ENCODE assay signal across 9 cellular contexts in genomic region chr2:218516614-218517013, GRCh38. TPM values are rescaled to one million over a fixed set of nuclear protein-coding genes. Genes with fewer than 3 reads are reported as not detected.
DNase-seq lines count a peak whose midpoint lies in the region; ATAC-seq and TF ChIP-seq lines count a peak whose summit lies in the region.
"Had no signal": no experiment of that assay in that cellular context is flagged by ENCODE, and none has a peak within 500 bp of the region (broad histone marks: within the 10 kb centered on the region; RNA-seq: fewer than 3 reads in every experiment).

No MANE protein-coding gene starts in this region.

- H3K4me1 ChIP-seq in RWPE2 (ENCODE audit: insufficient read depth, poor library complexity, severe bottlenecking) (no peaks in the 10 kb centered on the region), thyroid gland (no peaks in the 10 kb centered on the region)
- H3K4me1 ChIP-seq: body of pancreas had no signal

- CTCF ChIA-PET in AG04450 (lab: Charles Lee), result interaction anchor here (0.6 to 1.4 kb wide), 6 partner anchors 9 to 66 kb away, joined by 3 to 5 read pairs (median 4); no protein-coding TSS in a partner anchor

- no peak overlapping the region for H3K27ac ChIP-seq in AG04450 (ENCODE audit: low read depth, low read length)
- no peak overlapping the region for H3K27ac ChIP-seq in RWPE2 (ENCODE audit: poor library complexity, severe bottlenecking)
- no peak overlapping the region for H3K27ac ChIP-seq in thyroid gland
- H3K27ac ChIP-seq: body of pancreas had no signal

- DNase-seq in AG04450 (ENCODE audit: low read depth, low spot score), result no peak
- DNase-seq in GM10266 (ENCODE audit: extremely low spot score), result no peak
- DNase-seq in RWPE2 (ENCODE audit: low spot score), result no peak
- DNase-seq in glomerular endothelial cell (ENCODE audit: extremely low read depth, low read depth, low spot score), result peak; percentile 2
- DNase-seq in thyroid gland, result no peak
- no peak for DNase-seq in NCI-H2196 treated with DMSO at 0.1 percent for 48 hours (lab: John Stamatoyannopoulos, UW; ENCODE audit: unreplicated experiment)
- no peak for DNase-seq in cerebellum (ENCODE audit: low spot score)
- DNase-seq in NCI-H2107 treated with DMSO at 0.1 percent for 48 hours (lab: John Stamatoyannopoulos, UW; ENCODE audit: unreplicated experiment), result no peak
- DNase-seq: body of pancreas had no signal

- H3K27me3 ChIP-seq in AG04450 (ENCODE audit: control insufficient read depth, insufficient read depth, low read length) (no peaks in the 10 kb centered on the region), RWPE2 (ENCODE audit: insufficient read depth, poor library complexity, severe bottlenecking) (no peaks in the 10 kb centered on the region), thyroid gland (no peaks in the 10 kb centered on the region)
- H3K27me3 ChIP-seq: body of pancreas had no signal

- peaks cover 16% of the 10 kb centered on the region; the same call in 1 of the 2 replicates for H3K36me3 ChIP-seq in RWPE2 (ENCODE audit: low read depth)
- H3K36me3 ChIP-seq in thyroid gland, result no peaks in the 10 kb centered on the region

- 91 to 98% methylated on average over 1 of the region's 1 CpG for WGBS in thyroid gland, 2 donors

- no peak for ATAC-seq in RWPE2 (ENCODE audit: low read depth)
- ATAC-seq: body of pancreas had no signal

- intact Hi-C loops in thyroid gland (cut with DNase I), result no loop called here

- POLR2A ChIA-PET in AG04450 (lab: Yijun Ruan, JAX), result no interaction called here

- H3K9me3 ChIP-seq in AG04450 (ENCODE audit: control insufficient read depth, insufficient read depth, low read length), result no peaks in the 10 kb centered on the region
- H3K9me3 ChIP-seq in RWPE2 (ENCODE audit: severe bottlenecking), result no peaks in the 10 kb centered on the region
- H3K9me3 ChIP-seq in thyroid gland, result no peaks in the 10 kb centered on the region
- H3K9me3 ChIP-seq: body of pancreas had no signal

- H3K4me3 ChIP-seq in AG04450 (ENCODE audit: low read depth, low read length), result no peak overlapping the region
- no peak overlapping the region for H3K4me3 ChIP-seq in RWPE2 (ENCODE audit: severe bottlenecking)
- no peak overlapping the region for H3K4me3 ChIP-seq in thyroid gland (replicated peaks in 1 of 3)
- H3K4me3 ChIP-seq: body of pancreas had no signal

- TF ChIP-seq CTCF in AG04450 (IDR thresholded peaks at IDR 0.05; ENCODE audit: low read depth, low read length), result peak; percentile 37
- TF ChIP-seq CTCF in GM10266 (IDR thresholded peaks at IDR 0.05; ENCODE audit: control insufficient read depth, insufficient read depth, low read depth, missing control alignments), result peak; percentile 30
- TF ChIP-seq CTCF in RWPE2 (IDR thresholded peaks at IDR 0.05; ENCODE audit: poor library complexity, severe bottlenecking), result peak; percentile 22
- TF ChIP-seq CTCF in thyroid gland (IDR thresholded peaks at IDR 0.05), result peak in 2 of 6 experiments; percentile 16 to 35

- TF ChIP-seq POLR2A in thyroid gland (IDR thresholded peaks at IDR 0.05), result no peak

RNA-seq across cellular contexts. Expression of gene USP37, which starts 51.5 kb away (rescaled TPM):
- polyA plus RNA-seq in AG04450 (2011; rRNA removed), result 2.8 and 4.9 TPM in 2 replicates
- 5.7 and 9.9 TPM in 2 replicates for polyA minus RNA-seq in AG04450 (2011; rRNA and poly(A)+ RNA removed)
- total RNA-seq in glomerular endothelial cell (6.9 and 7.6 TPM in 2 replicates), thyroid gland (10 to 100 TPM; 10.6 to 22.4 (median 15.8) TPM), cerebellum (31.1 TPM)

RNA-seq across cellular contexts. Expression of gene CNOT9, which starts 52.0 kb away (rescaled TPM):
- polyA plus RNA-seq in AG04450 (2011; rRNA removed), result 60.2 and 77.1 TPM in 2 replicates
- polyA minus RNA-seq in AG04450 (2011; rRNA and poly(A)+ RNA removed), result 76.3 and 87.6 TPM in 2 replicates
- total RNA-seq in glomerular endothelial cell (50.9 and 72.8 TPM in 2 replicates), thyroid gland (10 to 100 TPM; 34.7 to 48.5 (median 38.5) TPM), cerebellum (40.7 TPM)
